18 cellular contexts compared by ENCODE assay signal in genomic region chr20:57582029-57582378, GRCh38. TPM values are rescaled to one million over a fixed set of nuclear protein-coding genes. Genes with fewer than 3 reads are reported as not detected.
DNase-seq lines count a peak whose midpoint lies in the region; ATAC-seq and TF ChIP-seq lines count a peak whose summit lies in the region.
"Had no signal": no experiment of that assay in that cellular context is flagged by ENCODE, and none has a peak within 500 bp of the region (broad histone marks: within the 10 kb centered on the region; RNA-seq: fewer than 3 reads in every experiment).

No MANE protein-coding gene starts in this region.

- H3K27me3 ChIP-seq in BLaER1 treated with 17β-estradiol and CSF1 and Interleukin-3, amounts not matched to agents 10 nM and 100 nM: peaks cover 19 to 45% (median 34%) of the 10 kb centered on the region in 11 experiments; a peak in 21 of 22 replicates
- H3K27me3 ChIP-seq in dorsolateral prefrontal cortex (peaks cover 0 to 43% (median 0%) of the 10 kb centered on the region in 45 donors), mucosa of stomach (ENCODE audit: control insufficient read depth, insufficient read depth, low read length) (peaks cover 48% of the 10 kb centered on the region), stomach smooth muscle (ENCODE audit: control insufficient read depth in 1 of 2, insufficient read depth in 2 of 2, low read length in 2 of 2) (no peaks in the 10 kb centered on the region)
- H3K27me3 ChIP-seq: testis had no signal

- peak overlapping the region in 7 of 11 experiments; percentile 2 to 57 (median 32); a peak in 8 of 22 replicates for H3K27ac ChIP-seq in BLaER1 treated with 17β-estradiol and CSF1 and Interleukin-3, amounts not matched to agents 10 nM and 100 nM
- H3K27ac ChIP-seq in dorsolateral prefrontal cortex: peak overlapping the region in 55 of 59 donors; percentile 20 to 93 (median 82)
- peak overlapping the region; percentile 99 for H3K27ac ChIP-seq in stomach smooth muscle (ENCODE audit: low read length)
- H3K27ac ChIP-seq: testis had no signal

- H3K36me3 ChIP-seq in BLaER1 treated with 17β-estradiol and CSF1 and Interleukin-3, amounts not matched to agents 10 nM and 100 nM: no peaks in the 10 kb centered on the region
- no peaks in the 10 kb centered on the region for H3K36me3 ChIP-seq in mucosa of stomach (ENCODE audit: control insufficient read depth, insufficient read depth, low read length)
- H3K36me3 ChIP-seq in stomach smooth muscle (ENCODE audit: control insufficient read depth in 2 of 2, insufficient read depth in 2 of 2, low read length in 2 of 2): no peaks in the 10 kb centered on the region
- H3K36me3 ChIP-seq: MG63, pancreas had no signal

- ATAC-seq in GM21529 (IDR thresholded peaks at IDR 0.05; ENCODE audit: unreplicated experiment): no peak
- ATAC-seq in HG03108 (IDR thresholded peaks at IDR 0.05; ENCODE audit: unreplicated experiment): no peak
- ATAC-seq: GM12878 had no signal

- H3K4me3 ChIP-seq in BLaER1 treated with 17β-estradiol and CSF1 and Interleukin-3, amounts not matched to agents 10 nM and 100 nM: no peak overlapping the region
- H3K4me3 ChIP-seq in dorsolateral prefrontal cortex (peak overlapping the region in 3 of 59 donors; percentile 10 to 27 (median 21)), mucosa of stomach (ENCODE audit: low read length) (no peak overlapping the region), stomach smooth muscle (ENCODE audit: low read length in 2 of 2) (peak overlapping the region; percentile 8 to 58)
- H3K4me3 ChIP-seq: GM12878, MG63, pancreas, testis had no signal

- intact Hi-C loops in dorsolateral prefrontal cortex (cut with DNase I): loop anchor here in 1 of 2 donors (5.0 kb wide), 1 partner anchor 45 kb away; no protein-coding TSS in a partner anchor

- H3K4me1 ChIP-seq in BLaER1 treated with 17β-estradiol and CSF1 and Interleukin-3, amounts not matched to agents 10 nM and 100 nM: peaks cover 0 to 30% (median 23%) of the 10 kb centered on the region in 10 experiments; a peak in 14 of 20 replicates
- peaks cover 4% of the 10 kb centered on the region for H3K4me1 ChIP-seq in mucosa of stomach (ENCODE audit: control insufficient read depth, insufficient read depth, low read length)
- H3K4me1 ChIP-seq in stomach smooth muscle (ENCODE audit: control insufficient read depth, insufficient read depth, low read length): peaks cover 72% of the 10 kb centered on the region
- H3K4me1 ChIP-seq: pancreas, testis had no signal

- TF ChIP-seq CTCF in dorsolateral prefrontal cortex (IDR thresholded peaks at IDR 0.05 in 54 of 56, conservative IDR thresholded peaks at IDR 0.05 in 2 of 56; ENCODE audit: low read depth in 1 of 56, partially characterized antibody in 56 of 56): no peak

- no peaks in the 10 kb centered on the region for H4K20me1 ChIP-seq in BLaER1 treated with 17β-estradiol and CSF1 and Interleukin-3, amounts not matched to agents 10 nM and 100 nM

- H3K4me2 ChIP-seq in BLaER1 treated with 17β-estradiol and CSF1 and Interleukin-3, amounts not matched to agents 10 nM and 100 nM: peak overlapping the region in 8 of 11 experiments; percentile 41 to 89 (median 78); a peak in 15 of 22 replicates
- H3K4me2 ChIP-seq: SK-N-SH had no signal

- DNase-seq in dorsolateral prefrontal cortex (no peak), anterior cingulate cortex (lab: John Stamatoyannopoulos, UW) (no peak), COLO829 (ENCODE audit: low spot score) (no peak)
- DNase-seq: immature natural killer cell, NCI-H187, NCI-H526, OCI-M1, pancreas, SK-N-SH had no signal

- H3K9me3 ChIP-seq in BLaER1 treated with 17β-estradiol and CSF1 and Interleukin-3, amounts not matched to agents 10 nM and 100 nM (replicated peaks in 1 of 11): peaks cover 0 to 8% (median 0%) of the 10 kb centered on the region in 11 experiments; a peak in 1 of 22 replicates
- H3K9me3 ChIP-seq in mucosa of stomach (ENCODE audit: control insufficient read depth, low read length) (no peaks in the 10 kb centered on the region), stomach smooth muscle (ENCODE audit: control insufficient read depth in 2 of 2, low read length in 2 of 2) (no peaks in the 10 kb centered on the region)
- H3K9me3 ChIP-seq: MG63, pancreas, SK-N-SH, testis had no signal

- peak overlapping the region in 2 of 11 experiments; percentile 7 to 19; a peak in 2 of 22 replicates for H3K9ac ChIP-seq in BLaER1 treated with 17β-estradiol and CSF1 and Interleukin-3, amounts not matched to agents 10 nM and 100 nM
- peak overlapping the region; percentile 20 for H3K9ac ChIP-seq in mucosa of stomach (ENCODE audit: low read length)
- H3K9ac ChIP-seq in stomach smooth muscle (ENCODE audit: low read length in 2 of 2): peak overlapping the region; percentile 67 to 73
- H3K9ac ChIP-seq: SK-N-SH had no signal

RNA-seq across cellular contexts. Expression of gene PCK1, which starts 21.1 kb away (rescaled TPM):
- 10 to 100 TPM in 6 of 120 experiments, 1 to 10 TPM in 83, under 1 TPM in 24, not detected in 7; 0.16 to 13.1 (median 2.9) TPM for total RNA-seq in dorsolateral prefrontal cortex
- total RNA-seq: glomerular endothelial cell had no signal

RNA-seq across cellular contexts. Expression of gene ZBP1, which starts 38.2 kb away (rescaled TPM):
- 1 to 10 TPM in 11 of 120 experiments, under 1 TPM in 22, not detected in 87; 0.20 to 2.4 (median 0.79) TPM for total RNA-seq in dorsolateral prefrontal cortex
- total RNA-seq: glomerular endothelial cell had no signal

RNA-seq across cellular contexts. Expression of gene CTCFL, which starts 57.1 kb away (rescaled TPM):
- under 1 TPM in 1 of 120 experiments, not detected in 119; 0.13 TPM for total RNA-seq in dorsolateral prefrontal cortex
- total RNA-seq: glomerular endothelial cell had no signal

Comparison
In these comparisons a context has a peak if more than half of its experiments do, and no peak if none do; other contexts are left out.
1. H3K27ac ChIP-seq: peak in every context shown above with its lines; median percentile 99 in stomach smooth muscle; 82 in dorsolateral prefrontal cortex; 32 in BLaER1 treated with 17β-estradiol and CSF1 and Interleukin-3, amounts not matched to agents 10 nM and 100 nM.
2. H3K4me3 ChIP-seq: peak in stomach smooth muscle (2 of 2); none in BLaER1 treated with 17β-estradiol and CSF1 and Interleukin-3, amounts not matched to agents 10 nM and 100 nM (0 of 10) and mucosa of stomach (single experiment).